ENCODE assay signal across 27 cellular contexts in the genomic region with DNA sequence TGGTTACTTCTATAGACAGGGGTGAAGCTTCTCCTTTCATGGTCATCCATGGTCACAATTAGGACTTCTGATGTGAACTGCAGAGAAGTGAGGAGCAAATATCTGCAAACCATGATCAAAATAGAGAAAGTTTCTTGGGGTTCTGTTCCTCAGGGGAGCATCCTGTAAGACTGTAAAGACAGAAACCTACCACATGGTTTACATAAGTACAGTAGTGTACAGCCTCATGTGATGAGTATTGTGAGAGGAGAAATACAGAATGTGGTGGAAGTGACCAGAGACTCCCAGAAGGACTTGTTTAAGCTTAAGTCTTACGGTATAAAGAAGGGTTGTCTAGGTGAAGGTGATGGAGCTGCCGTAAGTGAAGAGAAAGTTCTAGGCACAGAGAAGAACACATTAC.
A peak's percentile ranks its signal among the peaks of the same experiment; 100 is the strongest.
DNase-seq lines count a peak whose midpoint lies in the region; ATAC-seq, FAIRE-seq and TF ChIP-seq lines count a peak whose summit lies in the region.
"Had no signal": no experiment of that assay in that cellular context is flagged by ENCODE, and none has a peak within 500 bp of the region (broad histone marks: within the 10 kb centered on the region; RNA-seq: fewer than 3 reads in every experiment).

No MANE protein-coding gene starts in this region.

- peak overlapping the region; percentile 15 for H3K27ac Mint-ChIP-seq in nephron progenitor cell
- H3K27ac Mint-ChIP-seq: naive thymus-derived CD8-positive, alpha-beta T cell had no signal

- H2AK5ac ChIP-seq in mesenchymal stem cell (ENCODE audit: low read length, severe bottlenecking): no peak overlapping the region

- no peak overlapping the region for H2AFZ ChIP-seq in mesenchymal stem cell (ENCODE audit: low read depth, low read length)

- WGBS in mesenchymal stem cell: 98% methylated on average over 2 of the region's 2 CpGs

- H2BK15ac ChIP-seq in mesenchymal stem cell (ENCODE audit: low read depth, poor library complexity, severe bottlenecking): no peak overlapping the region

- peaks cover 4% of the 10 kb centered on the region for H3K9me3 Mint-ChIP-seq in nephron progenitor cell
- H3K9me3 Mint-ChIP-seq: naive thymus-derived CD8-positive, alpha-beta T cell had no signal

- H3K4me3 ChIP-seq in mesenchymal stem cell (ENCODE audit: insufficient read depth in 1 of 2, low read depth in 1 of 2, low read length in 2 of 2) (no peak overlapping the region), kidney (ENCODE audit: low read length in 2 of 2) (no peak overlapping the region)
- H3K4me3 ChIP-seq: adrenal gland, cardiac muscle cell, esophagus squamous epithelium, lung, psoas muscle had no signal

- H3K36me3 ChIP-seq in mesenchymal stem cell (ENCODE audit: control insufficient read depth in 1 of 2, insufficient read depth in 2 of 2, low read depth in 1 of 2, low read length in 2 of 2): no peaks in the 10 kb centered on the region
- no peaks in the 10 kb centered on the region for H3K36me3 ChIP-seq in kidney (ENCODE audit: control insufficient read depth in 1 of 2, insufficient read depth in 2 of 2, low read length in 2 of 2)
- H3K36me3 ChIP-seq: adrenal gland, cardiac muscle cell, esophagus squamous epithelium had no signal

- no peak overlapping the region for H2BK120ac ChIP-seq in mesenchymal stem cell (ENCODE audit: low read depth, low read length)

- peak; percentile 62 for ATAC-seq in GM19025 (IDR thresholded peaks at IDR 0.05; ENCODE audit: low read depth, unreplicated experiment)
- peak; percentile 71 for ATAC-seq in GM21723 (IDR thresholded peaks at IDR 0.05; ENCODE audit: unreplicated experiment)
- peak; percentile 67 for ATAC-seq in HG03097 (IDR thresholded peaks at IDR 0.05; ENCODE audit: low FRiP score, unreplicated experiment)
- ATAC-seq: naive thymus-derived CD8-positive, alpha-beta T cell; psoas muscle had no signal

- H3K4me1 ChIP-seq in mesenchymal stem cell (ENCODE audit: control insufficient read depth, insufficient read depth, low read depth, low read length) (no peaks in the 10 kb centered on the region), kidney (ENCODE audit: control insufficient read depth in 1 of 2, insufficient read depth in 1 of 2, low read depth in 1 of 2, low read length in 2 of 2) (no peaks in the 10 kb centered on the region)
- H3K4me1 ChIP-seq: adrenal gland, psoas muscle had no signal

- DNase-seq in nephron progenitor cell: no peak
- DNase-seq in kidney glomerular epithelial cell (lab: John Stamatoyannopoulos, UW): no peak
- DNase-seq in mesenchymal stem cell: no peak
- DNase-seq in kidney: no peak
- DNase-seq: activated CD4-positive, CD25-positive, alpha-beta regulatory T cell treated with anti-CD3 and anti-CD28 coated beads, Interleukin-2, amount 50 U/mL, for 72 hours; activated effector memory CD4-positive, alpha-beta T cell treated with anti-CD3 and anti-CD28 coated beads, Interleukin-2, amount 50 U/mL, for 16 hours; adrenal gland; AML-193; COR-L47; EL; esophagus squamous epithelium; Kasumi-1; naive thymus-derived CD8-positive, alpha-beta T cell; NCI-H1105; NCI-H526 treated with DMSO at 0.1 percent for 48 hours; psoas muscle; small intestine; stimulated activated CD4-positive, alpha-beta T cell treated with anti-CD3 and anti-CD28 coated beads, Interleukin-4, amount 100 ng/mL, for 4 hours; stimulated activated CD8-positive, alpha-beta memory T cell treated with anti-CD3 and anti-CD28 coated beads, Interleukin-4, amount 100 ng/mL, for 48 hours; substantia nigra; T-helper 9 cell had no signal

- no peak overlapping the region for H3K4me3 Mint-ChIP-seq in nephron progenitor cell
- H3K4me3 Mint-ChIP-seq: naive thymus-derived CD8-positive, alpha-beta T cell had no signal

- FAIRE-seq in kidney (lab: Jason Lieb, UNC): no peak
- FAIRE-seq: H1 had no signal

- H3K27ac ChIP-seq in mesenchymal stem cell (ENCODE audit: low read length, poor library complexity, severe bottlenecking): no peak overlapping the region
- no peak overlapping the region for H3K27ac ChIP-seq in kidney (ENCODE audit: low read depth in 2 of 2, low read length in 2 of 2)
- H3K27ac ChIP-seq: adrenal gland, cardiac muscle cell, esophagus squamous epithelium, psoas muscle had no signal

- H3K27me3 ChIP-seq in mesenchymal stem cell (ENCODE audit: control insufficient read depth in 1 of 2, insufficient read depth in 1 of 2, low read length in 2 of 2): no peaks in the 10 kb centered on the region
- H3K27me3 ChIP-seq: adrenal gland, cardiac muscle cell, esophagus squamous epithelium had no signal

- H2BK12ac ChIP-seq in mesenchymal stem cell (ENCODE audit: low read length in 2 of 2): no peak overlapping the region

- H3K4ac ChIP-seq in mesenchymal stem cell (ENCODE audit: low read depth in 1 of 2, low read length in 2 of 2): no peak overlapping the region

- no peaks in the 10 kb centered on the region for H3K36me3 Mint-ChIP-seq in nephron progenitor cell (ENCODE audit: low read depth)
- H3K36me3 Mint-ChIP-seq: naive thymus-derived CD8-positive, alpha-beta T cell had no signal

- H2BK5ac ChIP-seq in mesenchymal stem cell (ENCODE audit: low read depth, low read length, poor library complexity, severe bottlenecking): no peak overlapping the region

- H3K79me1 ChIP-seq in mesenchymal stem cell (replicated peaks; ENCODE audit: low read length, poor library complexity, severe bottlenecking): no peaks in the 10 kb centered on the region

- H3K4me2 ChIP-seq in mesenchymal stem cell (ENCODE audit: low read length, poor library complexity, severe bottlenecking): no peak overlapping the region

- H3K9ac ChIP-seq in mesenchymal stem cell (ENCODE audit: low read length) (no peak overlapping the region), kidney (ENCODE audit: low read length in 2 of 2) (no peak overlapping the region)

- no peak overlapping the region for H3K18ac ChIP-seq in mesenchymal stem cell (ENCODE audit: low read depth in 1 of 2, low read length in 2 of 2)

- H3K23ac ChIP-seq in mesenchymal stem cell (ENCODE audit: low read length in 2 of 2): no peak overlapping the region

- no peaks in the 10 kb centered on the region for H3K4me1 Mint-ChIP-seq in nephron progenitor cell
- H3K4me1 Mint-ChIP-seq: naive thymus-derived CD8-positive, alpha-beta T cell had no signal

- H4K91ac ChIP-seq in mesenchymal stem cell (ENCODE audit: low read length): no peak overlapping the region

- TF ChIP-seq CTCF in nephron progenitor cell (IDR thresholded peaks at IDR 0.05): no peak
- TF ChIP-seq CTCF in kidney (IDR thresholded peaks at IDR 0.05; ENCODE audit: borderline replicate concordance, extremely low read depth, insufficient read depth): no peak

- no peak overlapping the region for H4K8ac ChIP-seq in mesenchymal stem cell (ENCODE audit: low read length)

- H3K14ac ChIP-seq in mesenchymal stem cell (ENCODE audit: low read length in 2 of 2): no peak overlapping the region

- no peaks in the 10 kb centered on the region for H3K27me3 Mint-ChIP-seq in nephron progenitor cell (ENCODE audit: low read depth, poor library complexity)

- no peaks in the 10 kb centered on the region for H3K9me3 ChIP-seq in mesenchymal stem cell (ENCODE audit: control insufficient read depth, low read length)
- H3K9me3 ChIP-seq in kidney (ENCODE audit: control insufficient read depth in 1 of 2, low read length in 2 of 2): no peaks in the 10 kb centered on the region
- H3K9me3 ChIP-seq: adrenal gland, esophagus squamous epithelium, psoas muscle had no signal

- intact Hi-C loops in kidney (cut with DNase I): no loop called here
